ENCODE assay signal across 11 cellular contexts in the genomic region with DNA sequence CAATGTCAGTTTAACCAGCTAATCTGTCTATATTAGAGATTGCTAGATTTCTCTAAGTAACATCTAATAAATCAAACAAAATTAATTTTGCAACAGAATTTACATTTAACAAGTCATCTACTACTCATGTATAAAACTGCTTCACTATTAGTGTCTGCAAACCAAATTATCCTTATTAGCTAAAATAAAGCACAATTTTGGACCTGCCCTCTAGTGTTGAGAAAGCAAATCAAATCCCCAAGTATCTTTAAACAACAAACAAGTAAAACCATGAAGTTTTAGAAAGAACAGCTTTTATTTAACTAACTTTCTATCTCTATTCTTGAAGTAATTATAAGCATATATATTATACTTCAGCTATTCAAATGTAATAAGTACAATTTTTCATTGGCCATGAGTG.
A peak's percentile ranks its signal among the peaks of the same experiment; 100 is the strongest.
DNase-seq lines count a peak whose midpoint lies in the region; ATAC-seq, FAIRE-seq and TF ChIP-seq lines count a peak whose summit lies in the region.
"Had no signal": no experiment of that assay in that cellular context is flagged by ENCODE, and none has a peak within 500 bp of the region (broad histone marks: within the 10 kb centered on the region; RNA-seq: fewer than 3 reads in every experiment).

No MANE protein-coding gene starts in this region.

- no peak overlapping the region for H3K4me3 ChIP-seq in AG04450 (ENCODE audit: low read depth, low read length)
- H3K4me3 ChIP-seq in WERI-Rb-1 (ENCODE audit: low read depth, low read length) = no peak overlapping the region
- no peak overlapping the region for H3K4me3 ChIP-seq in hepatocyte
- H3K4me3 ChIP-seq in pancreas = no peak overlapping the region
- no peak overlapping the region for H3K4me3 ChIP-seq in SJCRH30
- H3K4me3 ChIP-seq in left lung = no peak overlapping the region

- H3K36me3 ChIP-seq in WERI-Rb-1 = peaks cover 8% of the 10 kb centered on the region
- H3K36me3 ChIP-seq in hepatocyte (replicated peaks; ENCODE audit: insufficient read depth, low read depth) = no peaks in the 10 kb centered on the region
- no peaks in the 10 kb centered on the region for H3K36me3 ChIP-seq in pancreas
- H3K36me3 ChIP-seq in SJCRH30 = peaks cover 11% of the 10 kb centered on the region; the same call in 1 of the 2 replicates
- peaks cover 0 to 14% of the 10 kb centered on the region in 2 donors for H3K36me3 ChIP-seq in left lung

- H3K27ac ChIP-seq in AG04450 (ENCODE audit: low read depth, low read length) (no peak overlapping the region), WERI-Rb-1 (no peak overlapping the region), hepatocyte (no peak overlapping the region), pancreas (no peak overlapping the region), SJCRH30 (no peak overlapping the region), left lung (no peak overlapping the region)

- POLR2A ChIA-PET in AG04450 (lab: Yijun Ruan, JAX) = no interaction called here

- no peak for DNase-seq in AG04450 (ENCODE audit: low read depth, low spot score)
- DNase-seq in WERI-Rb-1 = no peak
- DNase-seq in hepatocyte (ENCODE audit: low spot score) = no peak
- DNase-seq in NCI-H187 treated with DMSO at 0.1 percent for 48 hours (lab: John Stamatoyannopoulos, UW) = no peak
- DNase-seq in pancreas = no peak
- no peak for DNase-seq in SJCRH30
- no peak for DNase-seq in left lung
- DNase-seq: DMS153, hypothalamus had no signal

- H3K27me3 ChIP-seq in AG04450 (ENCODE audit: control insufficient read depth, insufficient read depth, low read length) (no peaks in the 10 kb centered on the region), WERI-Rb-1 (ENCODE audit: insufficient read depth, low read depth, severe bottlenecking) (no peaks in the 10 kb centered on the region), hepatocyte (no peaks in the 10 kb centered on the region), pancreas (no peaks in the 10 kb centered on the region), SJCRH30 (no peaks in the 10 kb centered on the region), left lung (no peaks in the 10 kb centered on the region)

- no peaks in the 10 kb centered on the region for H3K79me2 ChIP-seq in hepatocyte

- H3K9me2 ChIP-seq in hepatocyte (replicated peaks; ENCODE audit: insufficient read depth) = no peaks in the 10 kb centered on the region

- CTCF ChIA-PET in AG04450 (lab: Charles Lee) = interaction anchor here (0.6 to 1.9 kb wide), 19 partner anchors 8 to 1146 kb away, joined by 3 to 11 read pairs (median 4); no protein-coding TSS in a partner anchor

- H3K4me2 ChIP-seq in hepatocyte = no peak overlapping the region

- no peak overlapping the region for H2AFZ ChIP-seq in hepatocyte

- H3K9me3 ChIP-seq in AG04450 (ENCODE audit: control insufficient read depth, insufficient read depth, low read length) = no peaks in the 10 kb centered on the region
- no peaks in the 10 kb centered on the region for H3K9me3 ChIP-seq in WERI-Rb-1 (ENCODE audit: severe bottlenecking)
- no peaks in the 10 kb centered on the region for H3K9me3 ChIP-seq in hepatocyte (ENCODE audit: low read depth)
- no peaks in the 10 kb centered on the region for H3K9me3 ChIP-seq in pancreas
- no peaks in the 10 kb centered on the region for H3K9me3 ChIP-seq in SJCRH30 (replicated peaks)
- no peaks in the 10 kb centered on the region for H3K9me3 ChIP-seq in left lung

- no peaks in the 10 kb centered on the region for H4K20me1 ChIP-seq in hepatocyte (ENCODE audit: insufficient read depth, poor library complexity, severe bottlenecking)

- H3K4me1 ChIP-seq in hepatocyte (ENCODE audit: insufficient read depth) (peaks cover 6% of the 10 kb centered on the region), pancreas (peaks cover 0 to 10% (median 5%) of the 10 kb centered on the region in 3 donors), SJCRH30 (no peaks in the 10 kb centered on the region), left lung (no peaks in the 10 kb centered on the region)

- ATAC-seq in pancreas = no peak
- ATAC-seq in left lung = no peak
- ATAC-seq: stimulated activated effector memory CD8-positive, alpha-beta T cell treated with anti-CD3 and anti-CD28 coated beads, Interleukin-12 subunit alpha, Interleukin-12 subunit beta, amount 100 ng/mL, for 72 hours had no signal

- intact Hi-C loops in pancreas (cut with DNase I) = no loop called here
- intact Hi-C loops in left lung (cut with DNase I) = no loop called here

- no peak for FAIRE-seq in pancreas (lab: Jason Lieb, UNC)

- TF ChIP-seq CTCF in AG04450 (IDR thresholded peaks at IDR 0.05; ENCODE audit: low read depth, low read length) = peak; percentile 59
- 0 out of 2 replicates have a peak, but pooled peaks have one; percentile 10 for TF ChIP-seq CTCF in GM12874 (IDR thresholded peaks at IDR 0.05; ENCODE audit: insufficient read depth, low read depth, low read length)
- 0 out of 2 replicates have a peak, but pooled peaks have one; percentile 15 for TF ChIP-seq CTCF in WERI-Rb-1 (IDR thresholded peaks at IDR 0.05; ENCODE audit: low read depth, low read length)
- TF ChIP-seq CTCF in hepatocyte (IDR thresholded peaks at IDR 0.05; ENCODE audit: poor library complexity) = peak; percentile 54
- TF ChIP-seq CTCF in pancreas (IDR thresholded peaks at IDR 0.05) = peak in 2 of 4 donors; percentile 10 to 17
- TF ChIP-seq CTCF in left lung (IDR thresholded peaks at IDR 0.05) = peak in 1 of 2 donors; percentile 22
